In genomic region chr18:22667616-22668422, GRCh38 we compare ENCODE assay signal across 1 cellular context.
TF ChIP-seq lines count a peak whose summit lies in the region.

No MANE protein-coding gene starts in this region.

TF ChIP-seq in HEK293, 187 proteins besides CTCF, POLR2A, EP300 and RAD21 (continued from another document):
- TF ChIP-seq, protein P1, sequence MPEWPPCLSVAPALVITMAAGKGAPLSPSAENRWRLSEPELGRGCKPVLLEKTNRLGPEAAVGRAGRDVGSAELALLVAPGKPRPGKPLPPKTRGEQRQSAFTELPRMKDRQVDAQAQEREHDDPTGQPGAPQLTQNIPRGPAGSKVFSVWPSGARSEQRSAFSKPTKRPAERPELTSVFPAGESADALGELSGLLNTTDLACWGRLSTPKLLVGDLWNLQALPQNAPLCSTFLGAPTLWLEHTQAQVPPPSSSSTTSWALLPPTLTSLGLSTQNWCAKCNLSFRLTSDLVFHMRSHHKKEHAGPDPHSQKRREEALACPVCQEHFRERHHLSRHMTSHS (tag by site-specific recombination; IDR thresholded peaks at IDR 0.05): no peak
- TF ChIP-seq ZNF324 (tag by site-specific recombination; IDR thresholded peaks at IDR 0.05) (0 out of 2 replicates have a peak, but pooled peaks have one; percentile 24), ZNF544 (tag by site-specific recombination; IDR thresholded peaks at IDR 0.05) (no peak), ZNF610 (tag by site-specific recombination; IDR thresholded peaks at IDR 0.05; ENCODE audit: borderline replicate concordance) (no peak), BCL6B (tag by site-specific recombination; IDR thresholded peaks at IDR 0.05) (peak; percentile 66; the same call in 1 of the 2 replicates), ZNF670 (tag by site-specific recombination; IDR thresholded peaks at IDR 0.05; ENCODE audit: low read depth) (no peak), SCRT1 (tag by site-specific recombination; IDR thresholded peaks at IDR 0.05; ENCODE audit: borderline replicate concordance) (no peak), ZNF658 (tag by site-specific recombination; IDR thresholded peaks at IDR 0.05) (no peak), ZNF362 (tag by site-specific recombination; IDR thresholded peaks at IDR 0.05) (no peak), GLIS1 (tag by site-specific recombination; IDR thresholded peaks at IDR 0.05) (no peak), ZIC2 (tag by site-specific recombination; IDR thresholded peaks at IDR 0.05) (no peak), ZNF248 (tag by site-specific recombination; IDR thresholded peaks at IDR 0.05) (0 out of 2 replicates have a peak, but pooled peaks have one; percentile 56), KLF9 (tag by site-specific recombination; IDR thresholded peaks at IDR 0.05; ENCODE audit: low read depth) (no peak), KLF8 (tag by site-specific recombination; IDR thresholded peaks at IDR 0.05) (no peak), ZNF629 (tag by site-specific recombination; IDR thresholded peaks at IDR 0.05) (peak; percentile 55), ZNF140 (tag by site-specific recombination; IDR thresholded peaks at IDR 0.05) (no peak), ZFP37 (tag by site-specific recombination; IDR thresholded peaks at IDR 0.05) (0 out of 2 replicates have a peak, but pooled peaks have one; percentile 11)
- TF ChIP-seq, protein P2, sequence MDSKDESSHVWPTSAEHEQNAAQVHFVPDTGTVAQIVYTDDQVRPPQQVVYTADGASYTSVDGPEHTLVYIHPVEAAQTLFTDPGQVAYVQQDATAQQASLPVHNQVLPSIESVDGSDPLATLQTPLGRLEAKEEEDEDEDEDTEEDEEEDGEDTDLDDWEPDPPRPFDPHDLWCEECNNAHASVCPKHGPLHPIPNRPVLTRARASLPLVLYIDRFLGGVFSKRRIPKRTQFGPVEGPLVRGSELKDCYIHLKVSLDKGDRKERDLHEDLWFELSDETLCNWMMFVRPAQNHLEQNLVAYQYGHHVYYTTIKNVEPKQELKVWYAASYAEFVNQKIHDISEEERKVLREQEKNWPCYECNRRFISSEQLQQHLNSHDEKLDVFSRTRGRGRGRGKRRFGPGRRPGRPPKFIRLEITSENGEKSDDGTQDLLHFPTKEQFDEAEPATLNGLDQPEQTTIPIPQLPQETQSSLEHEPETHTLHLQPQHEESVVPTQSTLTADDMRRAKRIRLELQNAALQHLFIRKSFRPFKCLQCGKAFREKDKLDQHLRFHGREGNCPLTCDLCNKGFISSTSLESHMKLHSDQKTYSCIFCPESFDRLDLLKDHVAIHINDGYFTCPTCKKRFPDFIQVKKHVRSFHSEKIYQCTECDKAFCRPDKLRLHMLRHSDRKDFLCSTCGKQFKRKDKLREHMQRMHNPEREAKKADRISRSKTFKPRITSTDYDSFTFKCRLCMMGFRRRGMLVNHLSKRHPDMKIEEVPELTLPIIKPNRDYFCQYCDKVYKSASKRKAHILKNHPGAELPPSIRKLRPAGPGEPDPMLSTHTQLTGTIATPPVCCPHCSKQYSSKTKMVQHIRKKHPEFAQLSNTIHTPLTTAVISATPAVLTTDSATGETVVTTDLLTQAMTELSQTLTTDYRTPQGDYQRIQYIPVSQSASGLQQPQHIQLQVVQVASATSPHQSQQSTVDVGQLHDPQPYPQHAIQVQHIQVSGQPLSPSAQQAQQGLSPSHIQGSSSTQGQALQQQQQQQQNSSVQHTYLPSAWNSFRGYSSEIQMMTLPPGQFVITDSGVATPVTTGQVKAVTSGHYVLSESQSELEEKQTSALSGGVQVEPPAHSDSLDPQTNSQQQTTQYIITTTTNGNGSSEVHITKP (tag by site-specific recombination; IDR thresholded peaks at IDR 0.05): peak; percentile 28; the same call in 1 of the 2 replicates
- TF ChIP-seq, protein P3, sequence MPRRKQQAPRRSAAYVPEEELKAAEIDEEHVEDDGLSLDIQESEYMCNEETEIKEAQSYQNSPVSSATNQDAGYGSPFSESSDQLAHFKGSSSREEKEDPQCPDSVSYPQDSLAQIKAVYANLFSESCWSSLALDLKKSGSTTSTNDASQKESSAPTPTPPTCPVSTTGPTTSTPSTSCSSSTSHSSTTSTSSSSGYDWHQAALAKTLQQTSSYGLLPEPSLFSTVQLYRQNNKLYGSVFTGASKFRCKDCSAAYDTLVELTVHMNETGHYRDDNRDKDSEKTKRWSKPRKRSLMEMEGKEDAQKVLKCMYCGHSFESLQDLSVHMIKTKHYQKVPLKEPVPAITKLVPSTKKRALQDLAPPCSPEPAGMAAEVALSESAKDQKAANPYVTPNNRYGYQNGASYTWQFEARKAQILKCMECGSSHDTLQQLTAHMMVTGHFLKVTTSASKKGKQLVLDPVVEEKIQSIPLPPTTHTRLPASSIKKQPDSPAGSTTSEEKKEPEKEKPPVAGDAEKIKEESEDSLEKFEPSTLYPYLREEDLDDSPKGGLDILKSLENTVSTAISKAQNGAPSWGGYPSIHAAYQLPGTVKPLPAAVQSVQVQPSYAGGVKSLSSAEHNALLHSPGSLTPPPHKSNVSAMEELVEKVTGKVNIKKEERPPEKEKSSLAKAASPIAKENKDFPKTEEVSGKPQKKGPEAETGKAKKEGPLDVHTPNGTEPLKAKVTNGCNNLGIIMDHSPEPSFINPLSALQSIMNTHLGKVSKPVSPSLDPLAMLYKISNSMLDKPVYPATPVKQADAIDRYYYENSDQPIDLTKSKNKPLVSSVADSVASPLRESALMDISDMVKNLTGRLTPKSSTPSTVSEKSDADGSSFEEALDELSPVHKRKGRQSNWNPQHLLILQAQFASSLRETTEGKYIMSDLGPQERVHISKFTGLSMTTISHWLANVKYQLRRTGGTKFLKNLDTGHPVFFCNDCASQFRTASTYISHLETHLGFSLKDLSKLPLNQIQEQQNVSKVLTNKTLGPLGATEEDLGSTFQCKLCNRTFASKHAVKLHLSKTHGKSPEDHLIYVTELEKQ (tag by site-specific recombination; IDR thresholded peaks at IDR 0.05; ENCODE audit: borderline replicate concordance): no peak
